8 cellular contexts compared by ENCODE assay signal in the genomic region with DNA sequence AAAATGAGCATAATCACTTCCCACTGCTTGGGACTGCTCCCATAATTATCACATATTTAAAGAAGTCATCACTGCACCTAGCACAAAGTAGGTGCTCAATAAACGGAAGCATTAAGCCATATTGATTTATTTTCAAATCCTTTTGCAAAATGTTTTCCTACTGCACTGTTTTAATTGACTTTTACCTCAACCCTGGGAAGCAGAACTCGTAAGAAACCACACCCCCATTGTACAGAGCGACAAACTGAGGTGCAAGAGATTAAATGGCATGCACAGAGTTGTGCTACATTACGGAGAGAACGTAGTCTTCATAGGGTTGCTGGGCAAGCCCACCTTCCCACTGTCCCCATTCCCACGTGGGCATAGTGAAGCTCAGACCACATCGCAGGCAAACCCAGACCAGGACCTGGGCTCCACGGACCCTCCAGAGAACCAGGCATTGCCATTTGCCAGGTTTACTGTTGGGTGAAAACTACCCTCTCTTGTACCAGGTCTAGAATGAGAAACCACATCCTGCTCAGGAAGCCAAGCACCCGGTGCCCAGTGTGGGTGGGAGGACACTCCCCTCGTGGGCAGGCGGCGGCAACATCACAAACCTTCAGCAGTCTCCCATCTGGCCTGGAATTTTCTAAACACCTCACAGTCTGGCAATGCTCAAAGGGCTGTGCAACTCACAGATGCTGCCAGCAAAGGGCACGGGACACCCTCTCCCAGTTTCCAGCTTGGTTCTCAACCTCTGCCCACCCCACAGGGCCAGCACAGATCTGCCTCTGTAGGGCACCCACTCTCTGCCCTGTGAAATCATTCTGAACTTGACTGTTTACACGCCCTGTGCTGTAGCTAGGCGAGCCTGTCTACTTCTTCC. TPM values are rescaled to one million over a fixed set of nuclear protein-coding genes. Genes with fewer than 3 reads are reported as not detected.
A peak's percentile ranks its signal among the peaks of the same experiment; 100 is the strongest.
DNase-seq lines count a peak whose midpoint lies in the region; ATAC-seq and TF ChIP-seq lines count a peak whose summit lies in the region.

No MANE protein-coding gene starts in this region.

- DNase-seq in SW480 (ENCODE audit: low spot score) = peak; percentile 76
- peak; percentile 62 for DNase-seq in natural killer cell
- no peak for DNase-seq in NCI-H1930 (lab: John Stamatoyannopoulos, UW)
- no peak for DNase-seq in NCI-H2196 treated with DMSO at 0.1 percent for 48 hours (lab: John Stamatoyannopoulos, UW; ENCODE audit: unreplicated experiment)
- no peak for DNase-seq in retina

- peaks cover 0 to 70% (median 0%) of the 10 kb centered on the region in 11 experiments; a peak in 7 of 22 replicates for H4K20me1 ChIP-seq in BLaER1 treated with 17β-estradiol and CSF1 and Interleukin-3, amounts not matched to agents 10 nM and 100 nM

- peak overlapping the region; percentile 90 to 100 (median 98) for H3K4me2 ChIP-seq in BLaER1 treated with 17β-estradiol and CSF1 and Interleukin-3, amounts not matched to agents 10 nM and 100 nM

- H3K4me3 Mint-ChIP-seq in brain (peak overlapping the region in 1 of 5 experiments; percentile 18), natural killer cell (peak overlapping the region; percentile 90)

- ATAC-seq in natural killer cell = peak; percentile 35 to 57 (median 52)
- ATAC-seq in GM21723 (IDR thresholded peaks at IDR 0.05; ENCODE audit: unreplicated experiment) = no peak

- H3K9me3 Mint-ChIP-seq in brain (peaks cover 0 to 4% (median 0%) of the 10 kb centered on the region in 5 experiments), natural killer cell (no peaks in the 10 kb centered on the region)

- TF ChIP-seq CTCF in brain (conservative IDR thresholded peaks at IDR 0.05) = no peak
- TF ChIP-seq CTCF in natural killer cell (IDR thresholded peaks at IDR 0.05) = no peak

- peaks cover 96% of the 10 kb centered on the region for H3K4me1 Mint-ChIP-seq in brain
- H3K4me1 Mint-ChIP-seq in natural killer cell = peaks cover 91 to 94% of the 10 kb centered on the region in 2 donors

- H3K36me3 Mint-ChIP-seq in brain = no peaks in the 10 kb centered on the region
- no peaks in the 10 kb centered on the region for H3K36me3 Mint-ChIP-seq in natural killer cell

- H3K9ac ChIP-seq in BLaER1 treated with 17β-estradiol and CSF1 and Interleukin-3, amounts not matched to agents 10 nM and 100 nM = peak overlapping the region; percentile 75 to 85 (median 80); a peak in 20 of 22 replicates

- H3K27ac ChIP-seq in BLaER1 treated with 17β-estradiol and CSF1 and Interleukin-3, amounts not matched to agents 10 nM and 100 nM = peak overlapping the region in 10 of 11 experiments; percentile 76 to 93 (median 88); a peak in 20 of 22 replicates

- H3K27me3 ChIP-seq in BLaER1 treated with 17β-estradiol and CSF1 and Interleukin-3, amounts not matched to agents 10 nM and 100 nM = no peaks in the 10 kb centered on the region

- intact Hi-C loops in natural killer cell (cut with micrococcal nuclease) = no loop called here

- H3K4me1 ChIP-seq in BLaER1 treated with 17β-estradiol and CSF1 and Interleukin-3, amounts not matched to agents 10 nM and 100 nM = peaks cover 87 to 99% (median 90%) of the 10 kb centered on the region in 10 experiments

- peak overlapping the region in 7 of 10 experiments; percentile 9 to 58 (median 49); a peak in 8 of 20 replicates for H3K4me3 ChIP-seq in BLaER1 treated with 17β-estradiol and CSF1 and Interleukin-3, amounts not matched to agents 10 nM and 100 nM

- H3K27me3 Mint-ChIP-seq in brain (peaks cover 4% of the 10 kb centered on the region), natural killer cell (ENCODE audit: low read depth in 2 of 2) (no peaks in the 10 kb centered on the region)

- H3K27ac Mint-ChIP-seq in brain = peak overlapping the region; percentile 35 to 98 (median 94)
- peak overlapping the region; percentile 99 to 100 for H3K27ac Mint-ChIP-seq in natural killer cell

- H3K36me3 ChIP-seq in BLaER1 treated with 17β-estradiol and CSF1 and Interleukin-3, amounts not matched to agents 10 nM and 100 nM = 0 out of 22 replicates have a peak, but pooled peaks cover 0 to 6% (median 0%) of the 10 kb centered on the region in 11 experiments

- no peaks in the 10 kb centered on the region for H3K9me3 ChIP-seq in BLaER1 treated with 17β-estradiol and CSF1 and Interleukin-3, amounts not matched to agents 10 nM and 100 nM (replicated peaks in 1 of 11)

RNA-seq across cellular contexts. Expression of a gene that starts 8.2 kb away (rescaled TPM):
- 5.8 TPM for polyA plus RNA-seq in brain (ENCODE audit: insufficient read depth, low read depth, low replicate concordance)
- 100 to 1,000 TPM in 1 of 3 donors, 10 to 100 TPM in 2; 52.4 to 105 (median 66.5) TPM for total RNA-seq in natural killer cell

RNA-seq across cellular contexts. Expression of a gene that starts 45.9 kb away (rescaled TPM):
- polyA plus RNA-seq in brain (ENCODE audit: insufficient read depth, low read depth, low replicate concordance) = 52.0 TPM
- 1 to 10 TPM; 3.4 to 4.1 (median 3.7) TPM for total RNA-seq in natural killer cell

Comparison
In these comparisons a context has a peak if more than half of its experiments do, and no peak if none do; other contexts are left out.
1. DNase-seq: peak in SW480 (single experiment) and natural killer cell (single experiment); none in NCI-H1930 (0 of 2), NCI-H2196 treated with DMSO at 0.1 percent for 48 hours (single experiment) and retina (single experiment).